8 cellular contexts compared by ENCODE assay signal in the genomic region with DNA sequence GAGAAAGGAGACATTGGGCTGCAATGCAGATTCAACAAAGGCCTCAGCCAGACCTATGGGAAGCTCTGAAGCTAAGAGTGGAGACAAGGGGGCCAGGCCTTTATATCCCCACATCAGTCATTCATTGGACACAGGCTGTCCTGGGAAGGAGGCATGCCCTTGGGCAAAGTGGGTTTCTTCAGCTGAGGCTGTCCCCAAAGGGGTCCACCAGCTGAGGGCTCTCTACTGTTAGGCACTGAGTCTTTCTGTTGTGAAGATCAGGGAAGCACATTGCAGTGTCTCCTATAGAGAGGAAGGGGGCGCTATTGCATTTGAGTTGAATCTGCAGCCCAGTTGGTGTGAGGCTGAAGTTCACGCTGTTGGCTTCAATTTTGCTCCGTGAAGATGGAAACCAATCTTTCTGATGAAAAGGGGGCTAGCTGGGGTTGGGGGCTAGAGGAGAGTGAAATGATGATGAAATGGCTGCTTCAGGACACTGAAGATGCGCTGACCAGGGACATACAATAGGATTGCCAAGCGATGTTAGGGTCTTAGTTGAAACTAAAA. TPM values are rescaled to one million over a fixed set of nuclear protein-coding genes. Genes with fewer than 3 reads are reported as not detected.
DNase-seq lines count a peak whose midpoint lies in the region; ATAC-seq, FAIRE-seq and TF ChIP-seq lines count a peak whose summit lies in the region.

No MANE protein-coding gene starts in this region.

- FAIRE-seq in frontal cortex (lab: Jason Lieb, UNC), result no peak

- H3K79me2 ChIP-seq in OCI-LY7 (ENCODE audit: insufficient read depth, low read depth, low read length) (no peaks in the 10 kb centered on the region), parathyroid adenoma (no peaks in the 10 kb centered on the region)

- H3K4me1 ChIP-seq in OCI-LY7 (ENCODE audit: insufficient read depth, low read length, poor library complexity, severe bottlenecking) (peaks cover 4% of the 10 kb centered on the region), parathyroid adenoma (no peaks in the 10 kb centered on the region)

- POLR2A ChIA-PET in OCI-LY7 (lab: Charles Lee), result interaction anchor here (1.1 kb wide), 1 partner anchor 213 kb away, joined by 3 read pairs; no protein-coding TSS in a partner anchor

- no peaks in the 10 kb centered on the region for H4K20me1 ChIP-seq in OCI-LY7 (ENCODE audit: insufficient read depth, low read length)

- H3K9me2 ChIP-seq in OCI-LY7 (ENCODE audit: insufficient read depth, low read length), result no peaks in the 10 kb centered on the region

- H3K27ac ChIP-seq in OCI-LY7 (ENCODE audit: low read depth, low read length, poor library complexity, severe bottlenecking) (no peak overlapping the region), parathyroid adenoma (no peak overlapping the region)

- BruUV-seq in OCI-LY7 (replicated peaks; lab: Mats Ljungman, UMichigan), result no TSS peak

- no peaks in the 10 kb centered on the region for H3K27me3 ChIP-seq in parathyroid adenoma (ENCODE audit: control insufficient read depth, insufficient read depth, low read length)

- H3K9me3 ChIP-seq in OCI-LY7 (ENCODE audit: low read length) (no peaks in the 10 kb centered on the region), parathyroid adenoma (ENCODE audit: control insufficient read depth, low read length) (no peaks in the 10 kb centered on the region)

- no peak overlapping the region for H3K4me3 ChIP-seq in OCI-LY7 (ENCODE audit: low read depth, low read length, poor library complexity, severe bottlenecking)
- no peak overlapping the region for H3K4me3 ChIP-seq in parathyroid adenoma (ENCODE audit: low read depth, low read length)

- TF ChIP-seq CTCF in OCI-LY7 (conservative IDR thresholded peaks at IDR 0.05; ENCODE audit: low read length), result peak; percentile 86
- peak; percentile 70 for TF ChIP-seq CTCF in parathyroid adenoma (IDR thresholded peaks at IDR 0.05)

- H3K4me2 ChIP-seq in OCI-LY7 (ENCODE audit: low read length) (no peak overlapping the region), parathyroid adenoma (ENCODE audit: low read length) (no peak overlapping the region)

- CTCF ChIA-PET in OCI-LY7 (lab: Charles Lee; ENCODE audit: unreplicated experiment), result interaction anchor here (0.6 to 2.3 kb wide), 3 partner anchors 28 to 213 kb away, joined by 3 to 7 read pairs (median 4); no protein-coding TSS in a partner anchor

- DNase-seq in DMS114 treated with DMSO at 0.1 percent for 48 hours (lab: John Stamatoyannopoulos, UW; ENCODE audit: unreplicated experiment), result peak; percentile 64
- peak; percentile 59 for DNase-seq in HuH-7 (ENCODE audit: low spot score)
- DNase-seq in OCI-LY7 (ENCODE audit: low spot score), result peak; percentile 83
- DNase-seq in activated T-cell treated with anti-CD3 and anti-CD28 coated beads, Interleukin-2, amount 50 U/mL, for 48 hours, result peak; percentile 51 to 52
- peak; percentile 46 to 59 for DNase-seq in frontal cortex (ENCODE audit: low spot score in 2 of 2)
- DNase-seq in mesenteric fat pad (ENCODE audit: low spot score), result no peak

- H3K36me3 ChIP-seq in OCI-LY7 (ENCODE audit: insufficient read depth, low read length) (no peaks in the 10 kb centered on the region), parathyroid adenoma (ENCODE audit: control insufficient read depth, insufficient read depth, low read length) (no peaks in the 10 kb centered on the region)

- ATAC-seq in GM19468 (IDR thresholded peaks at IDR 0.05; ENCODE audit: extremely low read depth, unreplicated experiment), result peak; percentile 48

- no peak overlapping the region for H3K9ac ChIP-seq in parathyroid adenoma

- H2AFZ ChIP-seq in OCI-LY7 (ENCODE audit: low read length) (peak overlapping the region; percentile 94), parathyroid adenoma (peak overlapping the region; percentile 9)

- intact Hi-C loops in OCI-LY7 (cut with micrococcal nuclease; ENCODE audit: unreplicated experiment), result loop anchor here (1.0 to 10.0 kb wide), 4 partner anchors 56 to 212 kb away; a partner anchor contains a TSS

RNA-seq across cellular contexts. Expression of a gene that starts 48.0 kb away (rescaled TPM):
- 203 and 231 TPM in 2 replicates for total RNA-seq in OCI-LY7 (2014; rRNA removed; shearing (Covaris generic))
- total RNA-seq in OCI-LY7 (2022) (525 and 531 TPM in 2 replicates), frontal cortex (88.0 TPM), mesenteric fat pad (215 TPM)

RNA-seq across cellular contexts. Expression of a gene that starts 49.0 kb away (rescaled TPM):
- 37.2 and 50.7 TPM in 2 replicates for total RNA-seq in OCI-LY7 (2014; rRNA removed; shearing (Covaris generic))
- 26.7 and 28.1 TPM in 2 replicates for total RNA-seq in OCI-LY7 (2022)
- total RNA-seq in frontal cortex, result 35.1 TPM
- total RNA-seq in mesenteric fat pad, result 24.6 TPM

RNA-seq across cellular contexts. Expression of a gene that starts 58.1 kb away (rescaled TPM):
- 21.8 and 30.0 TPM in 2 replicates for total RNA-seq in OCI-LY7 (2014; rRNA removed; shearing (Covaris generic))
- total RNA-seq in OCI-LY7 (2022) (56.0 and 59.9 TPM in 2 replicates), frontal cortex (22.4 TPM), mesenteric fat pad (58.9 TPM)
